Comparison of ENCODE assay signal across 18 cellular contexts in the genomic region with DNA sequence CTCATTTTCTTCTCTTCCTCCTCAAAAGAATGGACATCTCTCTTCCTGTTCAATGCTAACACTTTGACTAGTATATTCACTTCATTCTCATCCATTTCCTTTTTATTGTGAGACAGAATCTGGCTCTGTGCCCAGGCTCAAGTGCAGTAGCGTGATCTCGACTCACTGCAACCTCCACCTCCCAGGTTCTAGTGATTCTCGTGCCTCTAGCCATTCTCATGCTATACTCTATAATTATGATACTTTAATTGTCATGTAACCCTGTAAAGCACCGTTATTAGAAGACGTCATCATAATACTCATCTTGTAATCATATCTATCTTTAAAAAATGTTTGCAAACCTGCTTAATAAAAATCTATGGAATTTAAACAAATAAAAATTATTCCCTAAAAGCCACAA.
A peak's percentile ranks its signal among the peaks of the same experiment; 100 is the strongest.
DNase-seq lines count a peak whose midpoint lies in the region; ATAC-seq and TF ChIP-seq lines count a peak whose summit lies in the region.
"Had no signal": no experiment of that assay in that cellular context is flagged by ENCODE, and none has a peak within 500 bp of the region (broad histone marks: within the 10 kb centered on the region; RNA-seq: fewer than 3 reads in every experiment).

No MANE protein-coding gene starts in this region.

- CTCF ChIA-PET in Calu3 (lab: Charles Lee), result no interaction called here

- no peak overlapping the region for H3K27ac Mint-ChIP-seq in Calu3 (ENCODE audit: unreplicated experiment)
- H3K27ac Mint-ChIP-seq: activated T-helper 2 cell treated with anti-CD3 and anti-CD28 coated beads, Interferon-gamma antibody, Interleukin-2, Interleukin-4, amounts not matched to agents 10 μg/mL and 5 μg/mL and 100 μg/mL, durations not matched to agents 14 hours and 24 hours and 36 hours; immature natural killer cell; naive thymus-derived CD4-positive, alpha-beta T cell had no signal

- intact Hi-C loops in Calu3 (cut with micrococcal nuclease; ENCODE audit: unreplicated experiment), result loop anchor here (10.0 kb wide), 1 partner anchor 536 kb away; no protein-coding TSS in a partner anchor
- intact Hi-C loops in left colon (cut with DNase I, micrococcal nuclease), result no loop called here

- BruUV-seq in Calu3 (replicated peaks; lab: Mats Ljungman, UMichigan), result no TSS peak

- no peak overlapping the region for H3K4me3 Mint-ChIP-seq in Calu3 (ENCODE audit: low read depth, unreplicated experiment)
- H3K4me3 Mint-ChIP-seq: immature natural killer cell; naive thymus-derived CD4-positive, alpha-beta T cell had no signal

- H3K36me3 Mint-ChIP-seq in Calu3 (ENCODE audit: insufficient read depth, unreplicated experiment), result no peaks in the 10 kb centered on the region

- no peaks in the 10 kb centered on the region for H3K27me3 Mint-ChIP-seq in Calu3 (ENCODE audit: unreplicated experiment)

- peaks cover 8% of the 10 kb centered on the region for H3K9me3 Mint-ChIP-seq in Calu3 (ENCODE audit: low read depth, unreplicated experiment)

- no peaks in the 10 kb centered on the region for H3K4me1 Mint-ChIP-seq in Calu3 (ENCODE audit: low read depth, unreplicated experiment)
- H3K4me1 Mint-ChIP-seq: immature natural killer cell; naive thymus-derived CD4-positive, alpha-beta T cell had no signal

- TF ChIP-seq CTCF in Calu3 (IDR thresholded peaks at IDR 0.05; ENCODE audit: unreplicated experiment), result no peak

- ATAC-seq in left colon (no peak), HG03378 (IDR thresholded peaks at IDR 0.05; ENCODE audit: unreplicated experiment) (no peak)
- ATAC-seq: heart left ventricle; naive thymus-derived CD4-positive, alpha-beta T cell; pancreas had no signal

- DNase-seq in Calu3 (peak; percentile 15), M059J (ENCODE audit: low read depth) (peak; percentile 63), NCI-H2171 treated with DMSO at 0.1 percent for 48 hours (lab: John Stamatoyannopoulos, UW) (peak; percentile 15), SHP77 treated with DMSO at 0.1 percent for 48 hours (lab: John Stamatoyannopoulos, UW) (peak; percentile 61), AG08395 (ENCODE audit: low spot score) (no peak), left colon (no peak)
- DNase-seq in activated naive CD4-positive, alpha-beta T cell treated with Interleukin-2 at 50 U/mL for 16 hours, result no peak
- DNase-seq: activated CD4-positive, alpha-beta T cell treated with anti-CD3 and anti-CD28 coated beads for 1 hour; adrenal gland; effector CD8-positive, alpha-beta T cell; heart left ventricle; immature natural killer cell; naive thymus-derived CD4-positive, alpha-beta T cell; pancreas; T1000; uterus had no signal

Comparison
In these comparisons a context has a peak if more than half of its experiments do, and no peak if none do; other contexts are left out.
1. DNase-seq: peak in Calu3 (single experiment), M059J (single experiment), NCI-H2171 treated with DMSO at 0.1 percent for 48 hours (single experiment) and SHP77 treated with DMSO at 0.1 percent for 48 hours (single experiment); none in activated naive CD4-positive, alpha-beta T cell treated with Interleukin-2 at 50 U/mL for 16 hours (single experiment), AG08395 (single experiment) and left colon (0 of 2).